ENCODE assay signal across 17 cellular contexts in the genomic region with DNA sequence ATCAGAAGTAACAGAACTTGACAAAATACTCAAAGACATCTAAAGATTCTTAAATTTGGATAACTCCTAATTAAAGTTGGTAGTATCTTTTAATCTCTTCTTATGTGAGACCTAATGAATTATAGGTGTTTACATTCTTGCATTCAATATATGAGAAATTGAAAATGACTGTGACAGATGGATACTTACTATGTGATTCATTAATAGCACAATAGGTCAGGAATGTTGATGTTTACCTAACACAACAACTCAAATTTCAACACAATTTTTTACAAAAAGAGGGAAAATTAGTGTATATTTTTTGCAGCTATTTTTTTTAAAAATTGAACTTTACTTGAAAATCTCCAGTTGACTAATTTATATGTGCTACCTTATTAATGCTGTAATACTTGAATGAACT. TPM values are rescaled to one million over a fixed set of nuclear protein-coding genes. Genes with fewer than 3 reads are reported as not detected.
DNase-seq lines count a peak whose midpoint lies in the region; ATAC-seq, FAIRE-seq and TF ChIP-seq lines count a peak whose summit lies in the region.
"Had no signal": no experiment of that assay in that cellular context is flagged by ENCODE, and none has a peak within 500 bp of the region (broad histone marks: within the 10 kb centered on the region; RNA-seq: fewer than 3 reads in every experiment).

No MANE protein-coding gene starts in this region.

- TF ChIP-seq RAD21 in Ishikawa (IDR thresholded peaks at IDR 0.05; ENCODE audit: low read depth) = no peak

- H3K27ac Mint-ChIP-seq in endothelial cell (ENCODE audit: unreplicated experiment) = no peak overlapping the region
- H3K27ac Mint-ChIP-seq: CD4-positive, alpha-beta T cell; GM23338; HFFc6; IgD-negative memory B cell had no signal

- no peak for FAIRE-seq in bronchial epithelial cell (lab: Jason Lieb, UNC)
- FAIRE-seq: GM12891, HepG2 had no signal

- H3K36me3 ChIP-seq in bronchial epithelial cell (ENCODE audit: control insufficient read depth, insufficient read depth, low read length) = no peaks in the 10 kb centered on the region

- no peak overlapping the region for H3K4me3 Mint-ChIP-seq in endothelial cell (ENCODE audit: unreplicated experiment)
- H3K4me3 Mint-ChIP-seq: CD4-positive, alpha-beta T cell; GM23338; HFFc6; IgD-negative memory B cell had no signal

- DNase-seq in EL = peak; percentile 5
- DNase-seq in bronchial epithelial cell (ENCODE audit: low read depth) = peak; percentile 46
- DNase-seq in endothelial cell (ENCODE audit: low spot score) = no peak
- DNase-seq in Kasumi-1 (lab: John Stamatoyannopoulos, UW) = no peak
- DNase-seq: AML-193; Caco-2; CD4-positive, alpha-beta T cell; DMS153; DMS79; HFFc6 had no signal

- TF ChIP-seq CTCF in bronchial epithelial cell (IDR thresholded peaks at IDR 0.05; ENCODE audit: insufficient read depth, low read length, severe bottlenecking) = no peak
- no peak for TF ChIP-seq CTCF in endothelial cell (IDR thresholded peaks at IDR 0.05; ENCODE audit: unreplicated experiment)

- no peaks in the 10 kb centered on the region for H3K36me3 Mint-ChIP-seq in endothelial cell (ENCODE audit: low read depth, unreplicated experiment)
- H3K36me3 Mint-ChIP-seq: IgD-negative memory B cell had no signal

- H3K27me3 ChIP-seq in bronchial epithelial cell (ENCODE audit: control insufficient read depth, insufficient read depth, low read length) = no peaks in the 10 kb centered on the region

- H3K4me3 ChIP-seq in bronchial epithelial cell (ENCODE audit: low read depth, low read length) = no peak overlapping the region
- H3K4me3 ChIP-seq: GM23338 had no signal

- no peak for TF ChIP-seq EP300 in Ishikawa (IDR thresholded peaks at IDR 0.05; ENCODE audit: borderline replicate concordance)

- no peaks in the 10 kb centered on the region for H3K9me3 Mint-ChIP-seq in endothelial cell (ENCODE audit: unreplicated experiment)
- H3K9me3 Mint-ChIP-seq: CD4-positive, alpha-beta T cell; GM23338; HFFc6 had no signal

- H3K4me1 Mint-ChIP-seq in endothelial cell (ENCODE audit: unreplicated experiment) = no peaks in the 10 kb centered on the region
- H3K4me1 Mint-ChIP-seq: IgD-negative memory B cell had no signal

- ATAC-seq in GM21526 (IDR thresholded peaks at IDR 0.05; ENCODE audit: low FRiP score, unreplicated experiment) = no peak
- ATAC-seq: GM23338, HCT116 had no signal

- H3K27me3 Mint-ChIP-seq in endothelial cell (ENCODE audit: unreplicated experiment) = no peaks in the 10 kb centered on the region
- H3K27me3 Mint-ChIP-seq: CD4-positive, alpha-beta T cell had no signal

TF ChIP-seq in Ishikawa, 13 proteins besides CTCF, POLR2A, EP300 and RAD21:
- no peak for TF ChIP-seq NFIC (IDR thresholded peaks at IDR 0.05)
- TF ChIP-seq TEAD4 (IDR thresholded peaks at IDR 0.05) = peak; percentile 60; the same call in 1 of the 2 replicates
TF ChIP-seq in Ishikawa: peak in this region for 1.

RNA-seq across cellular contexts. Expression of gene MCU, which starts 31.7 kb away (rescaled TPM):
- total RNA-seq in bronchial epithelial cell = 38.7 and 39.4 TPM in 2 replicates
- total RNA-seq in endothelial cell (ENCODE audit: unreplicated experiment) = 39.6 TPM

RNA-seq across cellular contexts. Expression of gene MICU1, which starts 34.3 kb away (rescaled TPM):
- 20.8 and 21.1 TPM in 2 replicates for total RNA-seq in bronchial epithelial cell
- total RNA-seq in endothelial cell (ENCODE audit: unreplicated experiment) = 39.9 TPM

Comparison
In these comparisons a context has a peak if more than half of its experiments do, and no peak if none do; other contexts are left out.
1. DNase-seq: peak in EL (single experiment) and bronchial epithelial cell (single experiment); none in endothelial cell (single experiment) and Kasumi-1 (0 of 2).